Comparison of ENCODE assay signal across 8 cellular contexts in the genomic region with DNA sequence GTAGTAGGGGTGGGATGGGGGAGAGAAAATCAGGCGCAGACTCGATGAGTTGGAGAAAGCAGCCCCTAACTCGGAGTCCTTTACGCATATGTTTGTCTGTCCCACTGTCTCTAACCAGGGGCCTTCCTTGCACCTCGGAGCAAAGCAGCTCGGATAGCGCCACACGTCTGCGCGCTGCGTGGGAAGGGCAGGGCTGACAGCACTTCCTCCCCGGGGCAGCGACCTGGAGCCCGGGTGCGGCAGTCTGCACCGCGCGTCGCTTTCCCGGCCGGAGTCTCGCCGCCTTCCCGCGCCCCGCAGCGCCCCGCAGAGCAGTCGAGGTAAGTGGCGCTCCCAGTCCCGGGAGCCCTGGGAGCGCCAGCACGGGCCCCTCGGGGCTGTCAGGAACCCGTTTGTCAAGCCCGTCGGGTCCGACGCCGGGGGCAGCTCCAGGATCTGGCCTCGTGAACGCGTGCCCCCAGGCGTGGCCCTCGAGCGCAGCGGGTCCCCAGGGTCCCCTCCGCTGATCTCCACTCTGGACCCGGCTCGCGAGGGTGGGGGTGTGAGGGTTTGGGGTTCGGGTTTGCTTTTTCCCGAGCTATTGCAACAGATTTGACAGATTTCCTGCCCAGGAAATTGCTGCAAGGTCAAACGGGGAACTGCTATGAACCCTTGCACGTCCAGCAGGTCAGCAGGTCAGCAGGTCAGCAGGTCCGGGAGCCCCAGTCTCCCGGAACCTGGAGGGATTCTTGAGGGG. TPM values are rescaled to one million over a fixed set of nuclear protein-coding genes. Genes with fewer than 3 reads are reported as not detected.
DNase-seq lines count a peak whose midpoint lies in the region; ATAC-seq and TF ChIP-seq lines count a peak whose summit lies in the region.

No MANE protein-coding gene starts in this region.

- WGBS in adrenal gland, 4 donors: 1 to 3% (median 1%) methylated on average over 12 to 57 of the region's 57 CpGs

- H3K27me3 ChIP-seq in adrenal gland: no peaks in the 10 kb centered on the region

- H3K36me3 ChIP-seq in adrenal gland (replicated peaks in 1 of 2): no peaks in the 10 kb centered on the region

- TF ChIP-seq POLR2A in adrenal gland (IDR thresholded peaks at IDR 0.05): no peak

- intact Hi-C loops in adrenal gland (cut with DNase I): no loop called here
- intact Hi-C loops in left colon (cut with DNase I, micrococcal nuclease): no loop called here

- TF ChIP-seq CTCF in adrenal gland (IDR thresholded peaks at IDR 0.05): no peak

- no peaks in the 10 kb centered on the region for H3K4me1 ChIP-seq in adrenal gland (replicated peaks in 1 of 2)

- H3K27me3 Mint-ChIP-seq in T-helper 17 cell: no peaks in the 10 kb centered on the region

- H3K27ac ChIP-seq in adrenal gland: peak overlapping the region; percentile 25 to 84 (median 66)

- peak overlapping the region in 2 of 4 donors; percentile 9 to 50 for H3K4me3 ChIP-seq in adrenal gland

- peak overlapping the region; percentile 97 for H3K27ac Mint-ChIP-seq in T-helper 17 cell

- peaks cover 46% of the 10 kb centered on the region for H3K4me1 Mint-ChIP-seq in T-helper 17 cell

- H3K9me3 ChIP-seq in T-helper 17 cell (ENCODE audit: control insufficient read depth, low read length, poor library complexity, severe bottlenecking) (no peaks in the 10 kb centered on the region), adrenal gland (replicated peaks in 1 of 3) (no peaks in the 10 kb centered on the region)

- peak overlapping the region; percentile 94 for H3K4me3 Mint-ChIP-seq in T-helper 17 cell

- DNase-seq in T-helper 17 cell (peak; percentile 46 to 58 (median 57)), adrenal gland (peak in 6 of 7 donors; percentile 15 to 37 (median 24)), left colon (peak in 1 of 2 donors; percentile 44), NCI-H2107 (lab: John Stamatoyannopoulos, UW) (no peak)
- DNase-seq in stimulated activated CD8-positive, alpha-beta memory T cell treated with anti-CD3 and anti-CD28 coated beads, Interleukin-15, amount 100 ng/mL, for 4 hours (ENCODE audit: low read depth in 2 of 2): peak; percentile 60

- peaks cover 2% of the 10 kb centered on the region for H3K36me3 Mint-ChIP-seq in T-helper 17 cell (ENCODE audit: low read depth)

- ATAC-seq in GM18498 (IDR thresholded peaks at IDR 0.05; ENCODE audit: unreplicated experiment) (peak; percentile 73), HG02885 (IDR thresholded peaks at IDR 0.05; ENCODE audit: poor library complexity, unreplicated experiment) (peak; percentile 73), T-helper 17 cell (peak; percentile 81), left colon (peak; percentile 37), HG02970 (IDR thresholded peaks at IDR 0.05; ENCODE audit: low FRiP score, unreplicated experiment) (no peak)

RNA-seq across cellular contexts. Expression of gene APBB1IP, which starts 0.6 kb away (rescaled TPM):
- total RNA-seq in T-helper 17 cell: 10 to 100 TPM; 73.9 to 77.1 TPM
- 10 to 100 TPM in 4 of 8 donors, 1 to 10 TPM in 3, under 1 TPM in 1; 0.60 to 16.1 (median 9.9) TPM for total RNA-seq in adrenal gland
- polyA plus RNA-seq in adrenal gland: 1 to 10 TPM; 3.6 to 5.5 (median 4.8) TPM
- 1 to 10 TPM; 2.0 to 4.6 TPM for total RNA-seq in left colon

Comparison
In these comparisons a context has a peak if more than half of its experiments do, and no peak if none do; other contexts are left out.
1. RNA of gene APBB1IP, which starts 0.6 kb away (total RNA-seq): 73.9 to 77.1 TPM in T-helper 17 cell; 0.60 to 16.1 TPM in adrenal gland and 2.0 to 4.6 TPM in left colon; every median in the first group is over 4 times any median in the second.